In the genomic region with DNA sequence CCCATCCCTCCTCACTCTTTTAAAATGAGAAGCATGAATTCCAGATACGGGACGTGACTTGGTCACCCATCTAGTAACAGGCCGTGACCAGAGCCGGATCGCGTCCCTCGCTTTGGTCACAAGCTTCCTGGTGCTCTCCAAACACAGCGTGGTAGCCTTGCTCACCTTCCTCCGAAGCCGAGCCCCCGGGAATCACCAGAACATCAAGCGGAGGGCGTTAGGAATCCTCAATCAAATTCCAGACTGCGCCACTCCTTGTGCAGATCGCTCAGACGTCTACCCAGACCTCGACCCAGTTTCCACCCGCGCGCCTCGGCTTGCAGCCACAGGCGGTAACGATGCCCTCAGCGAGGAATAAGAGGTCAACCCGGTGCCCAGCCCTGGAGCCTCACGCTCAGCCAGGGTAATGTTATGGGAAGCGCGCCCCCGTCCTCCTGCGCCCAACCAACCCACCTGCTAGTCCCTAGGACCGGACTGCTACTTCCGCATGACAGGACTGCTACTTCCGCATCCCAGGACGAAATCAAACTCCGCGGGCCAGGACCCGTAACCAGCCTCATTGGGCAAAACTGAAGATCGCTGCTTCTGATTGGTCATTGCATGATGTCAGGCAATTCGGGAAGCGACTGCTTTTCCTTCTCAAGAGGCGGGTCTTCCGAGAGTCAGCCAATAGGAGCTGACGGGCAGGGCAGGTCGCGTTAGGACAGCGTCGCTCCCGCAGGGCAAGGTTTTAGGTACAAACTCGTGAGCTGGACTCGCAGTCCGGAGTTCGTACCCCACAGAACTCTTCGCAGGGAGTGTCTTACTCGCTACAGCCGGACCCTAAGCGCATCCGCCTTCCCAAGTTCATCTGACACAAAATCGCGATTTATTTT, we compare ENCODE assay signal across 1 cellular context.
TF ChIP-seq lines count a peak whose summit lies in the region.

A gene (minus strand): TSS at position 501 of the 875 bp plus-strand sequence. CDS start 1,212 bp downstream, outside the sequence.

TF ChIP-seq in WTC11, 78 proteins besides CTCF, POLR2A, EP300 and RAD21 (continued from another document and continues in another):
- TF ChIP-seq, protein P1, sequence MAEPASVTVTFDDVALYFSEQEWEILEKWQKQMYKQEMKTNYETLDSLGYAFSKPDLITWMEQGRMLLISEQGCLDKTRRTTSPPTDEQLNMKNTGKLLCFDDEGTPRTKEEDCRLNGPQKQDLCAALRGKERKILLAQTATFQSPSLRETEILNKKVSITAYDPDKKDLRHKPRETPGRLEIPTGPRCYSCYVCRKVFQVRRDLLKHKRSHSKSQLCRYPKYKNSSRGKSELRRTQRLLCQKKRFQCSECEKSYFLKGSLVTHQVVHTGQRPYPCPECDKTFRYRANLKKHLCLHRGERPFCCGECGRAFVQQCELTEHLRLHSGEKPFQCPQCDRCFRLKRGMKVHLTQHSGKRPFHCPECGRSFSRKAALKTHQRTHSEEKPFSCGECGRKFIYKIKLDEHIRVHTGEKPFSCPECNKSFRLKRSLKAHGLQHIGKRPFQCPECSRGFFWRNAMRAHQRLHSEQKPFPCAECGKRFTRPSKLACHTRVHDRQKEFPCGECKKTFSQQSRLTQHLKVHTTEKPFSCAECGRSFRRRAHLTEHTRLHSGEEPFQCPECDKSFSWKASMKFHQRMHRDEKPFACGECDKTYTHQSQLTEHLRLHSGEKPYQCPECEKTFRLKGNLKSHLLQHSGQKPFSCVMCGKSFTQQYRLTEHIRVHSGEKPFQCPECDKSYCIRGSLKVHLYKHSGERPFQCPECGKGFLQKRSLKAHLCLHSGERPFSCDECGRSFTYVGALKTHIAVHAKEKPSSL (CRISPR knock-in tag; conservative IDR thresholded peaks at IDR 0.05) = no peak; the same call in 1 of the 2 replicates
- TF ChIP-seq FOXK1 (CRISPR knock-in tag; IDR thresholded peaks at IDR 0.05) (peak; percentile 92), SP1 (CRISPR knock-in tag; conservative IDR thresholded peaks at IDR 0.05) (peak; percentile 78), ZNF138 (CRISPR knock-in tag; conservative IDR thresholded peaks at IDR 0.05) (no peak), ZNF423 (CRISPR knock-in tag; IDR thresholded peaks at IDR 0.05) (no peak), ZNF671 (CRISPR knock-in tag; IDR thresholded peaks at IDR 0.05) (peak; percentile 42; the same call in 1 of the 2 replicates), IRF2 (CRISPR knock-in tag; IDR thresholded peaks at IDR 0.05; ENCODE audit: borderline replicate concordance, low read depth) (no peak), ZNF121 (CRISPR knock-in tag; IDR thresholded peaks at IDR 0.05) (peak; percentile 100), ZNF317 (CRISPR knock-in tag; IDR thresholded peaks at IDR 0.05; ENCODE audit: borderline replicate concordance, low read depth) (no peak), ZNF416 (CRISPR knock-in tag; IDR thresholded peaks at IDR 0.05) (no peak), ESRRA (CRISPR knock-in tag; IDR thresholded peaks at IDR 0.05; ENCODE audit: borderline replicate concordance) (0 out of 2 replicates have a peak, but pooled peaks have one; percentile 32), TEAD1 (CRISPR knock-in tag; IDR thresholded peaks at IDR 0.05) (no peak; the same call in 1 of the 2 replicates), NFE2L1 (CRISPR knock-in tag; IDR thresholded peaks at IDR 0.05) (peak; percentile 84; the same call in 1 of the 2 replicates), FOXP1 (CRISPR knock-in tag; IDR thresholded peaks at IDR 0.05; ENCODE audit: borderline replicate concordance) (peak; percentile 68; the same call in 1 of the 2 replicates), JUN (CRISPR knock-in tag; IDR thresholded peaks at IDR 0.05) (no peak), RELA (CRISPR knock-in tag; IDR thresholded peaks at IDR 0.05; ENCODE audit: borderline replicate concordance) (no peak), MYBL2 (CRISPR knock-in tag; IDR thresholded peaks at IDR 0.05) (peak; percentile 94), NFYB (CRISPR knock-in tag; conservative IDR thresholded peaks at IDR 0.05; ENCODE audit: low read depth) (peak; percentile 99), EMX1 (CRISPR knock-in tag; IDR thresholded peaks at IDR 0.05) (0 out of 2 replicates have a peak, but pooled peaks have one; percentile 26), ETV6 (CRISPR knock-in tag; IDR thresholded peaks at IDR 0.05) (peak; percentile 98), CREM (CRISPR knock-in tag; IDR thresholded peaks at IDR 0.05) (peak; percentile 81), SOX15 (CRISPR knock-in tag; IDR thresholded peaks at IDR 0.05) (no peak), TEAD4 (CRISPR knock-in tag; IDR thresholded peaks at IDR 0.05) (no peak), GABPB1 (CRISPR knock-in tag; IDR thresholded peaks at IDR 0.05) (peak; percentile 84), OVOL2 (CRISPR knock-in tag; IDR thresholded peaks at IDR 0.05; ENCODE audit: borderline replicate concordance) (no peak)
- TF ChIP-seq, protein P2, sequence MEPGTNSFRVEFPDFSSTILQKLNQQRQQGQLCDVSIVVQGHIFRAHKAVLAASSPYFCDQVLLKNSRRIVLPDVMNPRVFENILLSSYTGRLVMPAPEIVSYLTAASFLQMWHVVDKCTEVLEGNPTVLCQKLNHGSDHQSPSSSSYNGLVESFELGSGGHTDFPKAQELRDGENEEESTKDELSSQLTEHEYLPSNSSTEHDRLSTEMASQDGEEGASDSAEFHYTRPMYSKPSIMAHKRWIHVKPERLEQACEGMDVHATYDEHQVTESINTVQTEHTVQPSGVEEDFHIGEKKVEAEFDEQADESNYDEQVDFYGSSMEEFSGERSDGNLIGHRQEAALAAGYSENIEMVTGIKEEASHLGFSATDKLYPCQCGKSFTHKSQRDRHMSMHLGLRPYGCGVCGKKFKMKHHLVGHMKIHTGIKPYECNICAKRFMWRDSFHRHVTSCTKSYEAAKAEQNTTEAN (CRISPR knock-in tag; IDR thresholded peaks at IDR 0.05) = no peak
- TF ChIP-seq, protein P3, sequence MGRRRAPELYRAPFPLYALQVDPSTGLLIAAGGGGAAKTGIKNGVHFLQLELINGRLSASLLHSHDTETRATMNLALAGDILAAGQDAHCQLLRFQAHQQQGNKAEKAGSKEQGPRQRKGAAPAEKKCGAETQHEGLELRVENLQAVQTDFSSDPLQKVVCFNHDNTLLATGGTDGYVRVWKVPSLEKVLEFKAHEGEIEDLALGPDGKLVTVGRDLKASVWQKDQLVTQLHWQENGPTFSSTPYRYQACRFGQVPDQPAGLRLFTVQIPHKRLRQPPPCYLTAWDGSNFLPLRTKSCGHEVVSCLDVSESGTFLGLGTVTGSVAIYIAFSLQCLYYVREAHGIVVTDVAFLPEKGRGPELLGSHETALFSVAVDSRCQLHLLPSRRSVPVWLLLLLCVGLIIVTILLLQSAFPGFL (CRISPR knock-in tag; IDR thresholded peaks at IDR 0.05; ENCODE audit: borderline replicate concordance) = no peak
- TF ChIP-seq, protein P4, sequence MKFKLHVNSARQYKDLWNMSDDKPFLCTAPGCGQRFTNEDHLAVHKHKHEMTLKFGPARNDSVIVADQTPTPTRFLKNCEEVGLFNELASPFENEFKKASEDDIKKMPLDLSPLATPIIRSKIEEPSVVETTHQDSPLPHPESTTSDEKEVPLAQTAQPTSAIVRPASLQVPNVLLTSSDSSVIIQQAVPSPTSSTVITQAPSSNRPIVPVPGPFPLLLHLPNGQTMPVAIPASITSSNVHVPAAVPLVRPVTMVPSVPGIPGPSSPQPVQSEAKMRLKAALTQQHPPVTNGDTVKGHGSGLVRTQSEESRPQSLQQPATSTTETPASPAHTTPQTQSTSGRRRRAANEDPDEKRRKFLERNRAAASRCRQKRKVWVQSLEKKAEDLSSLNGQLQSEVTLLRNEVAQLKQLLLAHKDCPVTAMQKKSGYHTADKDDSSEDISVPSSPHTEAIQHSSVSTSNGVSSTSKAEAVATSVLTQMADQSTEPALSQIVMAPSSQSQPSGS (CRISPR knock-in tag; IDR thresholded peaks at IDR 0.05; ENCODE audit: borderline replicate concordance, low read depth) = no peak
- TF ChIP-seq, protein P5, sequence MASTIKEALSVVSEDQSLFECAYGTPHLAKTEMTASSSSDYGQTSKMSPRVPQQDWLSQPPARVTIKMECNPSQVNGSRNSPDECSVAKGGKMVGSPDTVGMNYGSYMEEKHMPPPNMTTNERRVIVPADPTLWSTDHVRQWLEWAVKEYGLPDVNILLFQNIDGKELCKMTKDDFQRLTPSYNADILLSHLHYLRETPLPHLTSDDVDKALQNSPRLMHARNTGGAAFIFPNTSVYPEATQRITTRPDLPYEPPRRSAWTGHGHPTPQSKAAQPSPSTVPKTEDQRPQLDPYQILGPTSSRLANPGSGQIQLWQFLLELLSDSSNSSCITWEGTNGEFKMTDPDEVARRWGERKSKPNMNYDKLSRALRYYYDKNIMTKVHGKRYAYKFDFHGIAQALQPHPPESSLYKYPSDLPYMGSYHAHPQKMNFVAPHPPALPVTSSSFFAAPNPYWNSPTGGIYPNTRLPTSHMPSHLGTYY (CRISPR knock-in tag; IDR thresholded peaks at IDR 0.05) = 0 out of 2 replicates have a peak, but pooled peaks have one; percentile 38
- TF ChIP-seq, protein P6, sequence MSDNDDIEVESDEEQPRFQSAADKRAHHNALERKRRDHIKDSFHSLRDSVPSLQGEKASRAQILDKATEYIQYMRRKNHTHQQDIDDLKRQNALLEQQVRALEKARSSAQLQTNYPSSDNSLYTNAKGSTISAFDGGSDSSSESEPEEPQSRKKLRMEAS (CRISPR knock-in tag; IDR thresholded peaks at IDR 0.05) = peak; percentile 50; the same call in 1 of the 2 replicates
- TF ChIP-seq, protein P7, sequence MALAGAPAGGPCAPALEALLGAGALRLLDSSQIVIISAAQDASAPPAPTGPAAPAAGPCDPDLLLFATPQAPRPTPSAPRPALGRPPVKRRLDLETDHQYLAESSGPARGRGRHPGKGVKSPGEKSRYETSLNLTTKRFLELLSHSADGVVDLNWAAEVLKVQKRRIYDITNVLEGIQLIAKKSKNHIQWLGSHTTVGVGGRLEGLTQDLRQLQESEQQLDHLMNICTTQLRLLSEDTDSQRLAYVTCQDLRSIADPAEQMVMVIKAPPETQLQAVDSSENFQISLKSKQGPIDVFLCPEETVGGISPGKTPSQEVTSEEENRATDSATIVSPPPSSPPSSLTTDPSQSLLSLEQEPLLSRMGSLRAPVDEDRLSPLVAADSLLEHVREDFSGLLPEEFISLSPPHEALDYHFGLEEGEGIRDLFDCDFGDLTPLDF (CRISPR knock-in tag; IDR thresholded peaks at IDR 0.05) = no peak
- TF ChIP-seq, protein P8, sequence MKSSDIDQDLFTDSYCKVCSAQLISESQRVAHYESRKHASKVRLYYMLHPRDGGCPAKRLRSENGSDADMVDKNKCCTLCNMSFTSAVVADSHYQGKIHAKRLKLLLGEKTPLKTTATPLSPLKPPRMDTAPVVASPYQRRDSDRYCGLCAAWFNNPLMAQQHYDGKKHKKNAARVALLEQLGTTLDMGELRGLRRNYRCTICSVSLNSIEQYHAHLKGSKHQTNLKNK (CRISPR knock-in tag; IDR thresholded peaks at IDR 0.05) = no peak
- TF ChIP-seq, protein P9, sequence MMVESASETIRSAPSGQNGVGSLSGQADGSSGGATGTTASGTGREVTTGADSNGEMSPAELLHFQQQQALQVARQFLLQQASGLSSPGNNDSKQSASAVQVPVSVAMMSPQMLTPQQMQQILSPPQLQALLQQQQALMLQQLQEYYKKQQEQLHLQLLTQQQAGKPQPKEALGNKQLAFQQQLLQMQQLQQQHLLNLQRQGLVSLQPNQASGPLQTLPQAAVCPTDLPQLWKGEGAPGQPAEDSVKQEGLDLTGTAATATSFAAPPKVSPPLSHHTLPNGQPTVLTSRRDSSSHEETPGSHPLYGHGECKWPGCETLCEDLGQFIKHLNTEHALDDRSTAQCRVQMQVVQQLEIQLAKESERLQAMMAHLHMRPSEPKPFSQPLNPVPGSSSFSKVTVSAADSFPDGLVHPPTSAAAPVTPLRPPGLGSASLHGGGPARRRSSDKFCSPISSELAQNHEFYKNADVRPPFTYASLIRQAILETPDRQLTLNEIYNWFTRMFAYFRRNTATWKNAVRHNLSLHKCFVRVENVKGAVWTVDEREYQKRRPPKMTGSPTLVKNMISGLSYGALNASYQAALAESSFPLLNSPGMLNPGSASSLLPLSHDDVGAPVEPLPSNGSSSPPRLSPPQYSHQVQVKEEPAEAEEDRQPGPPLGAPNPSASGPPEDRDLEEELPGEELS (CRISPR knock-in tag; IDR thresholded peaks at IDR 0.05) = 0 out of 2 replicates have a peak, but pooled peaks have one; percentile 17
- TF ChIP-seq, protein P10, sequence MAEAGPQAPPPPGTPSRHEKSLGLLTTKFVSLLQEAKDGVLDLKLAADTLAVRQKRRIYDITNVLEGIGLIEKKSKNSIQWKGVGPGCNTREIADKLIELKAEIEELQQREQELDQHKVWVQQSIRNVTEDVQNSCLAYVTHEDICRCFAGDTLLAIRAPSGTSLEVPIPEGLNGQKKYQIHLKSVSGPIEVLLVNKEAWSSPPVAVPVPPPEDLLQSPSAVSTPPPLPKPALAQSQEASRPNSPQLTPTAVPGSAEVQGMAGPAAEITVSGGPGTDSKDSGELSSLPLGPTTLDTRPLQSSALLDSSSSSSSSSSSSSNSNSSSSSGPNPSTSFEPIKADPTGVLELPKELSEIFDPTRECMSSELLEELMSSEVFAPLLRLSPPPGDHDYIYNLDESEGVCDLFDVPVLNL (CRISPR knock-in tag; IDR thresholded peaks at IDR 0.05; ENCODE audit: borderline replicate concordance, low read depth) = peak; percentile 99
- TF ChIP-seq, protein P11, sequence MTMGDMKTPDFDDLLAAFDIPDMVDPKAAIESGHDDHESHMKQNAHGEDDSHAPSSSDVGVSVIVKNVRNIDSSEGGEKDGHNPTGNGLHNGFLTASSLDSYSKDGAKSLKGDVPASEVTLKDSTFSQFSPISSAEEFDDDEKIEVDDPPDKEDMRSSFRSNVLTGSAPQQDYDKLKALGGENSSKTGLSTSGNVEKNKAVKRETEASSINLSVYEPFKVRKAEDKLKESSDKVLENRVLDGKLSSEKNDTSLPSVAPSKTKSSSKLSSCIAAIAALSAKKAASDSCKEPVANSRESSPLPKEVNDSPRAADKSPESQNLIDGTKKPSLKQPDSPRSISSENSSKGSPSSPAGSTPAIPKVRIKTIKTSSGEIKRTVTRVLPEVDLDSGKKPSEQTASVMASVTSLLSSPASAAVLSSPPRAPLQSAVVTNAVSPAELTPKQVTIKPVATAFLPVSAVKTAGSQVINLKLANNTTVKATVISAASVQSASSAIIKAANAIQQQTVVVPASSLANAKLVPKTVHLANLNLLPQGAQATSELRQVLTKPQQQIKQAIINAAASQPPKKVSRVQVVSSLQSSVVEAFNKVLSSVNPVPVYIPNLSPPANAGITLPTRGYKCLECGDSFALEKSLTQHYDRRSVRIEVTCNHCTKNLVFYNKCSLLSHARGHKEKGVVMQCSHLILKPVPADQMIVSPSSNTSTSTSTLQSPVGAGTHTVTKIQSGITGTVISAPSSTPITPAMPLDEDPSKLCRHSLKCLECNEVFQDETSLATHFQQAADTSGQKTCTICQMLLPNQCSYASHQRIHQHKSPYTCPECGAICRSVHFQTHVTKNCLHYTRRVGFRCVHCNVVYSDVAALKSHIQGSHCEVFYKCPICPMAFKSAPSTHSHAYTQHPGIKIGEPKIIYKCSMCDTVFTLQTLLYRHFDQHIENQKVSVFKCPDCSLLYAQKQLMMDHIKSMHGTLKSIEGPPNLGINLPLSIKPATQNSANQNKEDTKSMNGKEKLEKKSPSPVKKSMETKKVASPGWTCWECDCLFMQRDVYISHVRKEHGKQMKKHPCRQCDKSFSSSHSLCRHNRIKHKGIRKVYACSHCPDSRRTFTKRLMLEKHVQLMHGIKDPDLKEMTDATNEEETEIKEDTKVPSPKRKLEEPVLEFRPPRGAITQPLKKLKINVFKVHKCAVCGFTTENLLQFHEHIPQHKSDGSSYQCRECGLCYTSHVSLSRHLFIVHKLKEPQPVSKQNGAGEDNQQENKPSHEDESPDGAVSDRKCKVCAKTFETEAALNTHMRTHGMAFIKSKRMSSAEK (CRISPR knock-in tag; IDR thresholded peaks at IDR 0.05; ENCODE audit: borderline replicate concordance) = no peak
- TF ChIP-seq, protein P12, sequence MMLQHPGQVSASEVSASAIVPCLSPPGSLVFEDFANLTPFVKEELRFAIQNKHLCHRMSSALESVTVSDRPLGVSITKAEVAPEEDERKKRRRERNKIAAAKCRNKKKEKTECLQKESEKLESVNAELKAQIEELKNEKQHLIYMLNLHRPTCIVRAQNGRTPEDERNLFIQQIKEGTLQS (CRISPR knock-in tag; conservative IDR thresholded peaks at IDR 0.05) = no peak
